15 cellular contexts compared by ENCODE assay signal in genomic region chrX:18884916-18885315, GRCh38.
A peak's percentile ranks its signal among the peaks of the same experiment; 100 is the strongest.
DNase-seq lines count a peak whose midpoint lies in the region; ATAC-seq, FAIRE-seq and TF ChIP-seq lines count a peak whose summit lies in the region.
"Had no signal": no experiment of that assay in that cellular context is flagged by ENCODE, and none has a peak within 500 bp of the region (broad histone marks: within the 10 kb centered on the region; RNA-seq: fewer than 3 reads in every experiment).

No MANE protein-coding gene starts in this region.

- no peak overlapping the region for H3K9ac ChIP-seq in K562 (ENCODE audit: insufficient read depth in 1 of 2, low read depth in 2 of 2, low read length in 2 of 2)

- H3K4me2 ChIP-seq in GM23338: no peak overlapping the region
- H3K4me2 ChIP-seq in K562 (ENCODE audit: insufficient read depth, low read length): no peak overlapping the region

- WGBS in K562 (ENCODE audit: insufficient coverage, low coverage, missing lambda C conversion rate): 18% methylated on average over 4 of the region's 4 CpGs

- TF ChIP-seq CTCF in GM23338 (conservative IDR thresholded peaks at IDR 0.05; ENCODE audit: low read depth in 2 of 2) (no peak), K562 (IDR thresholded peaks at IDR 0.05 in 2 of 3, conservative IDR thresholded peaks at IDR 0.05 in 1 of 3; ENCODE audit: insufficient read depth in 2 of 3, low read depth in 1 of 3, low read length in 3 of 3) (no peak)

- H3K9me3 Mint-ChIP-seq in CD4-positive, CD25-positive, alpha-beta regulatory T cell: peaks cover 0 to 3% (median 0%) of the 10 kb centered on the region in 7 donors
- no peaks in the 10 kb centered on the region; the same call in none of the 3 replicates for H3K9me3 Mint-ChIP-seq in GM23338
- H3K9me3 Mint-ChIP-seq in natural killer cell treated with Interleukin-12 subunit alpha and Interleukin-12 subunit beta and Interleukin-15 and Interleukin-18, amount 100 ng/mL, for 72 hours: no peaks in the 10 kb centered on the region

- H3K4me3 Mint-ChIP-seq in CD4-positive, CD25-positive, alpha-beta regulatory T cell: peak overlapping the region in 3 of 4 donors; percentile 89 to 93 (median 91)
- H3K4me3 Mint-ChIP-seq in GM23338: no peak overlapping the region
- H3K4me3 Mint-ChIP-seq in natural killer cell treated with Interleukin-12 subunit alpha and Interleukin-12 subunit beta and Interleukin-15 and Interleukin-18, amount 100 ng/mL, for 72 hours: no peak overlapping the region

- H3K79me2 ChIP-seq in GM23338 (replicated peaks; ENCODE audit: insufficient read depth) (no peaks in the 10 kb centered on the region), K562 (ENCODE audit: control insufficient read depth, insufficient read depth, low read length) (no peaks in the 10 kb centered on the region)

- ATAC-seq in CD4-positive, CD25-positive, alpha-beta regulatory T cell (ENCODE audit: low read depth in 2 of 2): no peak
- ATAC-seq in GM23338 (no peak), K562 (no peak), GM19035 (IDR thresholded peaks at IDR 0.05; ENCODE audit: unreplicated experiment) (no peak)
- ATAC-seq in natural killer cell treated with Interleukin-12 subunit alpha and Interleukin-12 subunit beta and Interleukin-15 and Interleukin-18, amount 100 ng/mL, for 72 hours: no peak

- no peaks in the 10 kb centered on the region for H3K9me1 ChIP-seq in K562 (ENCODE audit: control insufficient read depth, insufficient read depth, low read length)

- no peak for TF ChIP-seq RAD21 in K562 (CRISPR knock-in tag; conservative IDR thresholded peaks at IDR 0.05 in 1 of 2, IDR thresholded peaks at IDR 0.05 in 1 of 2)

- peaks cover 7 to 37% (median 9%) of the 10 kb centered on the region in 4 donors for H3K4me1 Mint-ChIP-seq in CD4-positive, CD25-positive, alpha-beta regulatory T cell
- peaks cover 25% of the 10 kb centered on the region for H3K4me1 Mint-ChIP-seq in GM23338
- H3K4me1 Mint-ChIP-seq in natural killer cell treated with Interleukin-12 subunit alpha and Interleukin-12 subunit beta and Interleukin-15 and Interleukin-18, amount 100 ng/mL, for 72 hours (ENCODE audit: low read depth in 2 of 2): peaks cover 14 to 26% of the 10 kb centered on the region in 2 donors

- H2AFZ ChIP-seq in GM23338: no peak overlapping the region
- H2AFZ ChIP-seq in K562 (ENCODE audit: low read depth, low read length): no peak overlapping the region

- peaks cover 17% of the 10 kb centered on the region for H3K4me1 ChIP-seq in CD4-positive, CD25-positive, alpha-beta regulatory T cell (ENCODE audit: control insufficient read depth, insufficient read depth, low read length, poor library complexity, severe bottlenecking)
- H3K4me1 ChIP-seq in GM23338 (ENCODE audit: insufficient read depth): no peaks in the 10 kb centered on the region
- H3K4me1 ChIP-seq in K562 (replicated peaks in 1 of 2; ENCODE audit: control insufficient read depth in 2 of 2, insufficient read depth in 2 of 2, low read length in 2 of 2): peaks cover 5 to 19% of the 10 kb centered on the region in 2 experiments; a peak in 3 of 5 replicates

- no peak for TF ChIP-seq EP300 in K562 (IDR thresholded peaks at IDR 0.05; ENCODE audit: low read length)

- no peaks in the 10 kb centered on the region for H3K27me3 ChIP-seq in CD4-positive, CD25-positive, alpha-beta regulatory T cell (ENCODE audit: control insufficient read depth, insufficient read depth, low read length)
- H3K27me3 ChIP-seq in GM23338 (ENCODE audit: insufficient read depth): no peaks in the 10 kb centered on the region
- H3K27me3 ChIP-seq in K562 (ENCODE audit: control insufficient read depth in 2 of 2, insufficient read depth in 2 of 2, low read length in 2 of 2): no peaks in the 10 kb centered on the region; a peak in 2 of 5 replicates

- H3K4me3 ChIP-seq in CD4-positive, CD25-positive, alpha-beta regulatory T cell (ENCODE audit: low read depth, low read length): no peak overlapping the region
- H3K4me3 ChIP-seq in GM23338 (no peak overlapping the region), K562 (no peak overlapping the region)

- H3K36me3 Mint-ChIP-seq in CD4-positive, CD25-positive, alpha-beta regulatory T cell: no peaks in the 10 kb centered on the region
- H3K36me3 Mint-ChIP-seq in GM23338 (ENCODE audit: low read depth): no peaks in the 10 kb centered on the region
- H3K36me3 Mint-ChIP-seq in natural killer cell treated with Interleukin-12 subunit alpha and Interleukin-12 subunit beta and Interleukin-15 and Interleukin-18, amount 100 ng/mL, for 72 hours: no peaks in the 10 kb centered on the region

- in situ Hi-C loops in K562 (cut with MboI): no loop called here

- POLR2A ChIA-PET in K562 (lab: Yijun Ruan, JAX): interaction anchor here (0.6 kb wide), 1 partner anchor 495 kb away, joined by 3 read pairs; no protein-coding TSS in a partner anchor

- H3K9me2 ChIP-seq in GM23338 (ENCODE audit: insufficient read depth): no peaks in the 10 kb centered on the region

- H3K9me3 ChIP-seq in CD4-positive, CD25-positive, alpha-beta regulatory T cell (ENCODE audit: control insufficient read depth in 2 of 2, low read length in 2 of 2): no peaks in the 10 kb centered on the region
- no peaks in the 10 kb centered on the region for H3K9me3 ChIP-seq in K562 (replicated peaks; ENCODE audit: control insufficient read depth, insufficient read depth, low read depth, low read length)

- H3K27ac ChIP-seq in CD4-positive, CD25-positive, alpha-beta regulatory T cell (ENCODE audit: insufficient read depth, low read length, poor library complexity, severe bottlenecking): no peak overlapping the region
- H3K27ac ChIP-seq in GM23338 (ENCODE audit: low read depth) (no peak overlapping the region), K562 (ENCODE audit: extremely low read depth, low read depth, low read length) (no peak overlapping the region)
- H3K27ac ChIP-seq: HL-60 had no signal

- no TSS peak for BruUV-seq in K562 (replicated peaks; lab: Mats Ljungman, UMichigan)

- peak overlapping the region in 1 of 3 donors; percentile 38 for H3K27ac Mint-ChIP-seq in CD4-positive, CD25-positive, alpha-beta regulatory T cell
- no peak overlapping the region for H3K27ac Mint-ChIP-seq in GM23338
- no peak overlapping the region for H3K27ac Mint-ChIP-seq in natural killer cell treated with Interleukin-12 subunit alpha and Interleukin-12 subunit beta and Interleukin-15 and Interleukin-18, amount 100 ng/mL, for 72 hours

- TF ChIP-seq POLR2A in K562 (conservative IDR thresholded peaks at IDR 0.05): no peak

- no peaks in the 10 kb centered on the region for H3F3A ChIP-seq in GM23338 (replicated peaks; ENCODE audit: low read depth)

- intact Hi-C loops in K562 (cut with micrococcal nuclease): no loop called here

- no peaks in the 10 kb centered on the region for H4K20me1 ChIP-seq in GM23338 (replicated peaks; ENCODE audit: insufficient read depth)
- H4K20me1 ChIP-seq in K562 (replicated peaks; ENCODE audit: control insufficient read depth, insufficient read depth, low read length): no peaks in the 10 kb centered on the region

- CTCF ChIA-PET in K562 (lab: Yijun Ruan, JAX; ENCODE audit: low intra/inter-chr PET ratio): no interaction called here

- no peaks in the 10 kb centered on the region for H3K36me3 ChIP-seq in CD4-positive, CD25-positive, alpha-beta regulatory T cell (ENCODE audit: control insufficient read depth, insufficient read depth, low read length)
- H3K36me3 ChIP-seq in GM23338 (ENCODE audit: insufficient read depth) (no peaks in the 10 kb centered on the region), K562 (ENCODE audit: control insufficient read depth, insufficient read depth, low read length) (no peaks in the 10 kb centered on the region)

- FAIRE-seq in K562 (lab: Jason Lieb, UNC): no peak
- FAIRE-seq: kidney had no signal

- no peaks in the 10 kb centered on the region for H3K27me3 Mint-ChIP-seq in CD4-positive, CD25-positive, alpha-beta regulatory T cell
- peaks cover 17% of the 10 kb centered on the region for H3K27me3 Mint-ChIP-seq in GM23338 (ENCODE audit: insufficient read depth, low read depth, poor library complexity)
- H3K27me3 Mint-ChIP-seq in natural killer cell treated with Interleukin-12 subunit alpha and Interleukin-12 subunit beta and Interleukin-15 and Interleukin-18, amount 100 ng/mL, for 72 hours: peaks cover 0 to 3% of the 10 kb centered on the region in 2 donors

- DNase-seq in CD4-positive, CD25-positive, alpha-beta regulatory T cell: no peak
- DNase-seq in GM23338 (ENCODE audit: low spot score): no peak
- no peak for DNase-seq in K562 (ENCODE audit: extremely low read depth in 1 of 4, low spot score in 3 of 4)
- peak; percentile 53 for DNase-seq in natural killer cell treated with Interleukin-12 subunit alpha and Interleukin-12 subunit beta and Interleukin-15 and Interleukin-18, amount 100 ng/mL, for 72 hours (ENCODE audit: low spot score)
- no peak for DNase-seq in HK-2 (ENCODE audit: unreplicated experiment)
- DNase-seq in NCI-H187 (lab: John Stamatoyannopoulos, UW): no peak
- no peak for DNase-seq in SW480 (ENCODE audit: low spot score)
- DNase-seq: cerebellar nuclear complex, EL, glutamatergic neuron, kidney, NCI-H2107, substantia nigra had no signal

TF ChIP-seq in GM23338, 12 proteins besides CTCF, POLR2A, EP300 and RAD21 (continues in another document):
- TF ChIP-seq ZNF331 (CRISPR knock-in tag; IDR thresholded peaks at IDR 0.05; ENCODE audit: low read depth): no peak

TF ChIP-seq in K562, 482 proteins besides CTCF, POLR2A, EP300 and RAD21:
- TF ChIP-seq STAT5B (CRISPR knock-in tag; IDR thresholded peaks at IDR 0.05): no peak
- 0 out of 2 replicates have a peak, but pooled peaks have one; percentile 22 for TF ChIP-seq EHMT2 (IDR thresholded peaks at IDR 0.05)
- no peak for TF ChIP-seq ZZZ3 (IDR thresholded peaks at IDR 0.05)
- no peak for TF ChIP-seq SMARCB1 (IDR thresholded peaks at IDR 0.05; ENCODE audit: insufficient read length, low read depth)
- TF ChIP-seq HDGF (IDR thresholded peaks at IDR 0.05): no peak
- no peak for TF ChIP-seq USF2 (CRISPR knock-in tag; IDR thresholded peaks at IDR 0.05)
- TF ChIP-seq ELF4 (CRISPR knock-in tag; IDR thresholded peaks at IDR 0.05): no peak

Comparison
In these comparisons a context has a peak if more than half of its experiments do, and no peak if none do; other contexts are left out.
1. H3K4me3 Mint-ChIP-seq: peak in CD4-positive, CD25-positive, alpha-beta regulatory T cell (3 of 4); none in GM23338 (single experiment) and natural killer cell treated with Interleukin-12 subunit alpha and Interleukin-12 subunit beta and Interleukin-15 and Interleukin-18, amount 100 ng/mL, for 72 hours (single experiment).